Comparison of ENCODE assay signal across 17 cellular contexts in genomic region chr5:109164001-109164400, GRCh38.
DNase-seq lines count a peak whose midpoint lies in the region; ATAC-seq and TF ChIP-seq lines count a peak whose summit lies in the region.
"Had no signal": no experiment of that assay in that cellular context is flagged by ENCODE, and none has a peak within 500 bp of the region (broad histone marks: within the 10 kb centered on the region; RNA-seq: fewer than 3 reads in every experiment).

No MANE protein-coding gene starts in this region.

- peaks cover 40% of the 10 kb centered on the region for H3K4me1 ChIP-seq in OCI-LY3 (ENCODE audit: low read length)

- H3K27ac ChIP-seq in OCI-LY3 (ENCODE audit: low read length) = peak overlapping the region; percentile 28; the same call in 1 of the 2 replicates
- H3K27ac ChIP-seq: PC-9 had no signal

- H3K4me1 Mint-ChIP-seq in stimulated activated naive B cell treated with anti-CD40 and anti-IgM and Interleukin-4, amounts not matched to agents 10 μg/mL and 1 μg/mL and 100 μg/mL, for 72 hours = peaks cover 21 to 24% of the 10 kb centered on the region in 2 donors

- H3K9me3 ChIP-seq in OCI-LY3 (ENCODE audit: insufficient read depth, low read length) = no peaks in the 10 kb centered on the region
- H3K9me3 ChIP-seq: HAP-1 had no signal

- peaks cover 0 to 8% of the 10 kb centered on the region in 2 donors for H3K36me3 Mint-ChIP-seq in stimulated activated naive B cell treated with anti-CD40 and anti-IgM and Interleukin-4, amounts not matched to agents 10 μg/mL and 1 μg/mL and 100 μg/mL, for 72 hours

- H3K9ac ChIP-seq in OCI-LY3 (ENCODE audit: low read length) = no peak overlapping the region

- H3K4me3 ChIP-seq in OCI-LY3 (ENCODE audit: low read length) = peak overlapping the region; percentile 30; the same call in 1 of the 2 replicates
- H3K4me3 ChIP-seq: HAP-1, PC-9 had no signal

- TF ChIP-seq CTCF in OCI-LY3 (IDR thresholded peaks at IDR 0.05; ENCODE audit: low read depth, low read length) = no peak

- no peaks in the 10 kb centered on the region for H3K36me3 ChIP-seq in OCI-LY3 (replicated peaks; ENCODE audit: low read depth, low read length)
- H3K36me3 ChIP-seq: HAP-1 had no signal

- H3K27me3 Mint-ChIP-seq in stimulated activated naive B cell treated with anti-CD40 and anti-IgM and Interleukin-4, amounts not matched to agents 10 μg/mL and 1 μg/mL and 100 μg/mL, for 72 hours = no peaks in the 10 kb centered on the region

- peaks cover 55% of the 10 kb centered on the region for H3K27me3 ChIP-seq in OCI-LY3 (ENCODE audit: low read depth, low read length)

- peak overlapping the region; percentile 72 for H3K4me2 ChIP-seq in OCI-LY3 (ENCODE audit: low read length)
- H3K4me2 ChIP-seq: PC-9 had no signal

- DNase-seq in stimulated activated naive B cell treated with anti-CD40 and anti-IgM and Interleukin-4, amounts not matched to agents 10 μg/mL and 1 μg/mL and 100 μg/mL, for 72 hours = peak; percentile 24
- DNase-seq in NCI-H69 (lab: John Stamatoyannopoulos, UW) = no peak
- DNase-seq in DMS153 (lab: John Stamatoyannopoulos, UW) = no peak
- DNase-seq in NCI-H2107 treated with DMSO at 0.1 percent for 48 hours (lab: John Stamatoyannopoulos, UW; ENCODE audit: unreplicated experiment) = no peak
- DNase-seq: COR-L47, IMR-90, NCI-H1105 treated with DMSO at 0.1 percent for 48 hours, NCI-H1694 treated with DMSO at 0.1 percent for 48 hours, NCI-H2107, NCI-H226, NCI-H526 treated with DMSO at 0.1 percent for 48 hours, PC-9 had no signal

- no peaks in the 10 kb centered on the region for H3K9me3 Mint-ChIP-seq in stimulated activated naive B cell treated with anti-CD40 and anti-IgM and Interleukin-4, amounts not matched to agents 10 μg/mL and 1 μg/mL and 100 μg/mL, for 72 hours
- H3K9me3 Mint-ChIP-seq: T-helper 2 cell treated with Interferon-gamma antibody and Interleukin-4, amounts not matched to agents 5 μg/mL and 100 μg/mL, for 36 hours had no signal

- H3K79me2 ChIP-seq in OCI-LY3 (ENCODE audit: low read length) = no peaks in the 10 kb centered on the region

- no peak overlapping the region for H2AFZ ChIP-seq in OCI-LY3 (ENCODE audit: low read depth, low read length)
- H2AFZ ChIP-seq: PC-9 had no signal

- ATAC-seq in GM18861 (IDR thresholded peaks at IDR 0.05; ENCODE audit: unreplicated experiment) (peak; percentile 34), HG02759 (IDR thresholded peaks at IDR 0.05; ENCODE audit: unreplicated experiment) (peak; percentile 61)
- ATAC-seq in stimulated activated naive B cell treated with anti-CD40 and anti-IgM and Interleukin-4, amounts not matched to agents 10 μg/mL and 1 μg/mL and 100 μg/mL, for 72 hours (replicated peaks) = peak; percentile 90 to 91

- peak overlapping the region; percentile 63 for H3K27ac Mint-ChIP-seq in stimulated activated naive B cell treated with anti-CD40 and anti-IgM and Interleukin-4, amounts not matched to agents 10 μg/mL and 1 μg/mL and 100 μg/mL, for 72 hours
- H3K27ac Mint-ChIP-seq: T-helper 2 cell treated with Interferon-gamma antibody and Interleukin-4, amounts not matched to agents 5 μg/mL and 100 μg/mL, for 36 hours had no signal

- peaks cover 27% of the 10 kb centered on the region for H4K20me1 ChIP-seq in OCI-LY3 (ENCODE audit: insufficient read depth, low read length)

- H3K4me3 Mint-ChIP-seq in stimulated activated naive B cell treated with anti-CD40 and anti-IgM and Interleukin-4, amounts not matched to agents 10 μg/mL and 1 μg/mL and 100 μg/mL, for 72 hours = no peak overlapping the region
- H3K4me3 Mint-ChIP-seq: T-helper 2 cell treated with Interferon-gamma antibody and Interleukin-4, amounts not matched to agents 5 μg/mL and 100 μg/mL, for 36 hours had no signal

Comparison
In these comparisons a context has a peak if more than half of its experiments do, and no peak if none do; other contexts are left out.
1. ATAC-seq: peak in every context shown above with its lines; median percentile 90 in stimulated activated naive B cell treated with anti-CD40 and anti-IgM and Interleukin-4, amounts not matched to agents 10 μg/mL and 1 μg/mL and 100 μg/mL, for 72 hours; 61 in HG02759; 34 in GM18861.